Comparison of ENCODE assay signal across 8 cellular contexts in genomic region chr3:114152519-114153151, GRCh38. TPM values are rescaled to one million over a fixed set of nuclear protein-coding genes. Genes with fewer than 3 reads are reported as not detected.
DNase-seq lines count a peak whose midpoint lies in the region; ATAC-seq and TF ChIP-seq lines count a peak whose summit lies in the region.

No MANE protein-coding gene starts in this region.

- in situ Hi-C loops in astrocyte of the cerebellum (cut with HindIII; ENCODE audit: low sequenced_read_pairs): no loop called here

- intact Hi-C loops in sciatic nerve (cut with DNase I): no loop called here

- peak; percentile 13 for DNase-seq in NCI-H187 treated with DMSO at 0.1 percent for 48 hours (lab: John Stamatoyannopoulos, UW)
- DNase-seq in T-helper 22 cell (ENCODE audit: low read depth): peak; percentile 52
- peak; percentile 86 for DNase-seq in astrocyte of the cerebellum (ENCODE audit: low read depth)
- DNase-seq in hypothalamus (lab: John Stamatoyannopoulos, UW): peak; percentile 10 to 83 (median 47)
- DNase-seq in sciatic nerve (ENCODE audit: low spot score): peak; percentile 87

- H3K4me3 ChIP-seq in astrocyte of the cerebellum (ENCODE audit: low read depth, low read length): peak overlapping the region; percentile 25

- peak; percentile 94 for TF ChIP-seq CTCF in astrocyte of the cerebellum (IDR thresholded peaks at IDR 0.05; ENCODE audit: low read depth, low read length, missing control alignments)

- peak; percentile 90 for ATAC-seq in GM18499 (IDR thresholded peaks at IDR 0.05; ENCODE audit: insufficient read depth, unreplicated experiment)
- ATAC-seq in HG02970 (IDR thresholded peaks at IDR 0.05; ENCODE audit: low FRiP score, unreplicated experiment): peak; percentile 89
- ATAC-seq in sciatic nerve: peak; percentile 96
- ATAC-seq in HG03469 (IDR thresholded peaks at IDR 0.05; ENCODE audit: unreplicated experiment): no peak

RNA-seq across cellular contexts. Expression of gene DRD3, which starts 26.2 kb away (rescaled TPM):
- total RNA-seq in sciatic nerve: not detected

Comparison
In these comparisons a context has a peak if more than half of its experiments do, and no peak if none do; other contexts are left out.
1. DNase-seq: peak in every context shown above with its lines; median percentile 87 in sciatic nerve; 86 in astrocyte of the cerebellum; 52 in T-helper 22 cell; 47 in hypothalamus; 13 in NCI-H187 treated with DMSO at 0.1 percent for 48 hours.